ENCODE assay signal across 21 cellular contexts in the genomic region with DNA sequence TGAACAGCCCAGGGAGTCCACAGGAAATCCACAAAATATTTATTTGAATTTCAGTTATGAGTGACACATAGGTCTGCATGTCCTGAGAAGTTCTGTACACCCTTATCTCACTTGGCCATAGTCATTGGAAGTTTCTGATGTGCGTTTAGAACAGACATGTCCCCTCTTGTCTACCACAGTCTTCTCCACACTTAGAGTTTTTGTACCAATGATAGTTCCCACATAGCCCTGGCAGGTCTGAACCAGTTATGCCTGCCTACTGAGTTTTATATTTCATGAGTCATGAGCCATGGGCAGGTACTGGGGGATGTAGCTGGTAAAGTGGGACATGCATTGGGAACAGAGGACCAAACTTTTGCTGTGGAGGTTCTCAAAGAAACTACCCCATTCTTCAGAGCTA. TPM values are rescaled to one million over a fixed set of nuclear protein-coding genes. Genes with fewer than 3 reads are reported as not detected.
DNase-seq lines count a peak whose midpoint lies in the region; ATAC-seq, FAIRE-seq and TF ChIP-seq lines count a peak whose summit lies in the region.
"Had no signal": no experiment of that assay in that cellular context is flagged by ENCODE, and none has a peak within 500 bp of the region (broad histone marks: within the 10 kb centered on the region; RNA-seq: fewer than 3 reads in every experiment).

No MANE protein-coding gene starts in this region.

- H3K36me3 ChIP-seq in breast epithelium (peaks cover 1% of the 10 kb centered on the region), bronchial epithelial cell (ENCODE audit: control insufficient read depth, insufficient read depth, low read length) (peaks cover 1% of the 10 kb centered on the region), colonic mucosa (peaks cover 4% of the 10 kb centered on the region)

- no peak overlapping the region for H3K27ac ChIP-seq in breast epithelium
- peak overlapping the region; percentile 52 for H3K27ac ChIP-seq in foreskin keratinocyte
- no peak overlapping the region for H3K27ac ChIP-seq in colonic mucosa
- H3K27ac ChIP-seq: 22Rv1, A549, BLaER1, HL-60 had no signal

- H3K4me1 ChIP-seq in breast epithelium (no peaks in the 10 kb centered on the region), foreskin keratinocyte (peaks cover 10% of the 10 kb centered on the region), colonic mucosa (no peaks in the 10 kb centered on the region)
- H3K4me1 ChIP-seq: A549, BLaER1 had no signal

- peaks cover 7% of the 10 kb centered on the region for H3K36me3 Mint-ChIP-seq in MCF 10A (ENCODE audit: insufficient read depth, unreplicated experiment)

- no peak for FAIRE-seq in bronchial epithelial cell (lab: Jason Lieb, UNC)
- FAIRE-seq: A549, HTR-8/SVneo had no signal

- DNase-seq in MCF 10A (ENCODE audit: unreplicated experiment) = peak; percentile 27
- DNase-seq in breast epithelium (ENCODE audit: low spot score in 2 of 2) = no peak
- peak; percentile 99 for DNase-seq in bronchial epithelial cell (ENCODE audit: low read depth)
- DNase-seq in foreskin keratinocyte = peak; percentile 96 to 98
- DNase-seq in colonic mucosa = no peak
- no peak for DNase-seq in AG20443 (ENCODE audit: low spot score)
- no peak for DNase-seq in NOMO-1 (lab: John Stamatoyannopoulos, UW; ENCODE audit: unreplicated experiment in 2 of 2)
- DNase-seq: Calu3; CD4-positive, alpha-beta memory T cell; DMS79 treated with DMSO at 0.1 percent for 48 hours; GF-D8; GOT3; H7; HFFc6 had no signal

- H3K27ac Mint-ChIP-seq in MCF 10A (ENCODE audit: low read depth, unreplicated experiment) = no peak overlapping the region
- H3K27ac Mint-ChIP-seq: CD4-positive, alpha-beta memory T cell; HFFc6 had no signal

- intact Hi-C loops in MCF 10A (cut with micrococcal nuclease) (no loop called here), breast epithelium (cut with DNase I; ENCODE audit: low total_unique reads) (no loop called here), colonic mucosa (cut with DNase I) (no loop called here)

- POLR2A ChIA-PET in MCF 10A (lab: Yijun Ruan, JAX) = interaction anchor here (0.5 to 1.4 kb wide), 3 partner anchors 20 to 95 kb away, joined by 3 to 12 read pairs (median 3); partner anchors contain the start of genes ZNF324B and ZNF584

- BruUV-seq in MCF 10A (replicated peaks; lab: Mats Ljungman, UMichigan) = no TSS peak

- peaks cover 8% of the 10 kb centered on the region for H3K9me3 Mint-ChIP-seq in MCF 10A (ENCODE audit: unreplicated experiment)

- ATAC-seq in foreskin keratinocyte = peak; percentile 88
- ATAC-seq: A549, HCT116 had no signal

- H3K27me3 ChIP-seq in breast epithelium (no peaks in the 10 kb centered on the region), bronchial epithelial cell (ENCODE audit: control insufficient read depth, insufficient read depth, low read length) (no peaks in the 10 kb centered on the region), foreskin keratinocyte (no peaks in the 10 kb centered on the region), colonic mucosa (no peaks in the 10 kb centered on the region)
- H3K27me3 ChIP-seq: BLaER1 had no signal

- H3K9ac ChIP-seq in colonic mucosa (ENCODE audit: low read depth in 2 of 2, low read length in 2 of 2) = no peak overlapping the region
- H3K9ac ChIP-seq: BLaER1 had no signal

- no peaks in the 10 kb centered on the region for H3K4me1 Mint-ChIP-seq in MCF 10A (ENCODE audit: insufficient read depth, unreplicated experiment)
- H3K4me1 Mint-ChIP-seq: CD14-positive monocyte had no signal

- TF ChIP-seq CTCF in MCF 10A (IDR thresholded peaks at IDR 0.05; ENCODE audit: unreplicated experiment) (no peak), breast epithelium (IDR thresholded peaks at IDR 0.05) (no peak), bronchial epithelial cell (IDR thresholded peaks at IDR 0.05; ENCODE audit: insufficient read depth, low read length, severe bottlenecking) (no peak), foreskin keratinocyte (conservative IDR thresholded peaks at IDR 0.05) (no peak), colonic mucosa (IDR thresholded peaks at IDR 0.05) (no peak)

- no peaks in the 10 kb centered on the region for H3K27me3 Mint-ChIP-seq in MCF 10A (ENCODE audit: insufficient read depth, unreplicated experiment)
- H3K27me3 Mint-ChIP-seq: CD4-positive, alpha-beta memory T cell had no signal

- no peak for TF ChIP-seq POLR2A in breast epithelium (IDR thresholded peaks at IDR 0.05)

- H3K9me3 ChIP-seq in breast epithelium (peaks cover 73 to 74% of the 10 kb centered on the region in 2 donors), colonic mucosa (peaks cover 12% of the 10 kb centered on the region)

- no peak overlapping the region for H3K4me3 ChIP-seq in breast epithelium
- no peak overlapping the region for H3K4me3 ChIP-seq in bronchial epithelial cell (ENCODE audit: low read depth, low read length)
- H3K4me3 ChIP-seq in colonic mucosa = no peak overlapping the region
- H3K4me3 ChIP-seq: A549, BLaER1 had no signal

- H3K4me3 Mint-ChIP-seq in MCF 10A (ENCODE audit: unreplicated experiment) = no peak overlapping the region
- H3K4me3 Mint-ChIP-seq: CD14-positive monocyte; CD4-positive, alpha-beta memory T cell; HFFc6 had no signal

- CTCF ChIA-PET in MCF 10A (lab: Yijun Ruan, JAX) = no interaction called here

RNA-seq across cellular contexts. Expression of gene ZNF132, which starts 11.3 kb away (rescaled TPM):
- total RNA-seq in MCF 10A (2022) = not detected in 2 replicates
- total RNA-seq in breast epithelium = 10 to 100 TPM in 1 of 3 donors, 1 to 10 TPM in 2; 3.5 to 13.3 (median 6.2) TPM
- 5.5 and 5.8 TPM in 2 replicates for total RNA-seq in bronchial epithelial cell
- 5.6 and 5.8 TPM in 2 replicates for total RNA-seq in foreskin keratinocyte
- polyA plus RNA-seq in foreskin keratinocyte = 1.4 and 1.7 TPM in 2 replicates
- total RNA-seq in colonic mucosa = 1 to 10 TPM; 2.6 to 5.8 TPM
- total RNA-seq: Calu3 had no signal

RNA-seq across cellular contexts. Expression of gene ZNF584, which starts 20.2 kb away (rescaled TPM):
- 14.6 and 18.1 TPM in 2 replicates for total RNA-seq in MCF 10A (2022)
- 10 to 100 TPM; 13.6 to 16.1 (median 15.8) TPM for total RNA-seq in breast epithelium
- 8.2 and 9.7 TPM in 2 replicates for total RNA-seq in bronchial epithelial cell
- 14.5 and 15.5 TPM in 2 replicates for total RNA-seq in foreskin keratinocyte
- polyA plus RNA-seq in foreskin keratinocyte = 7.7 and 8.9 TPM in 2 replicates
- total RNA-seq in colonic mucosa = 1 to 10 TPM; 5.9 to 8.5 TPM

RNA-seq across cellular contexts. Expression of gene ZNF324B, which starts 22.8 kb away (rescaled TPM):
- total RNA-seq in MCF 10A (2022) = 4.7 and 7.2 TPM in 2 replicates
- total RNA-seq in breast epithelium = 1 to 10 TPM; 6.1 to 9.1 (median 7.2) TPM
- total RNA-seq in bronchial epithelial cell = 8.8 and 10.8 TPM in 2 replicates
- total RNA-seq in foreskin keratinocyte = 6.9 and 7.6 TPM in 2 replicates
- 2.2 and 2.4 TPM in 2 replicates for polyA plus RNA-seq in foreskin keratinocyte
- total RNA-seq in colonic mucosa = 1 to 10 TPM; 4.4 to 7.5 TPM

RNA-seq across cellular contexts. Expression of gene RNF225, which starts 33.2 kb away (rescaled TPM):
- total RNA-seq in MCF 10A (2022) (0.63 and 0.98 TPM in 2 replicates), breast epithelium (1 to 10 TPM in 1 of 3 donors, not detected in 2; 2.9 TPM), bronchial epithelial cell (0.79 and 1.9 TPM in 2 replicates), foreskin keratinocyte (0.11 and 0.24 TPM in 2 replicates), colonic mucosa (not detected)
- polyA plus RNA-seq in foreskin keratinocyte = not detected in 2 replicates
- total RNA-seq: H7 had no signal
- polyA plus RNA-seq: A549; CD14-positive monocyte; CD4-positive, alpha-beta memory T cell had no signal

RNA-seq across cellular contexts. Expression of gene ZNF324, which starts 38.3 kb away (rescaled TPM):
- total RNA-seq in MCF 10A (2022) (6.5 and 7.9 TPM in 2 replicates), breast epithelium (10 to 100 TPM in 2 of 3 donors, 1 to 10 TPM in 1; 9.0 to 30.9 (median 24.3) TPM), bronchial epithelial cell (9.7 and 10.5 TPM in 2 replicates), foreskin keratinocyte (8.7 and 9.3 TPM in 2 replicates), colonic mucosa (10 to 100 TPM; 10.2 to 12.0 TPM)
- 4.8 and 5.2 TPM in 2 replicates for polyA plus RNA-seq in foreskin keratinocyte

Comparison
In these comparisons a context has a peak if more than half of its experiments do, and no peak if none do; other contexts are left out.
1. DNase-seq: peak in MCF 10A (single experiment), bronchial epithelial cell (single experiment) and foreskin keratinocyte (2 of 2); none in breast epithelium (0 of 2), colonic mucosa (single experiment), AG20443 (single experiment) and NOMO-1 (0 of 2).